In the genomic region with DNA sequence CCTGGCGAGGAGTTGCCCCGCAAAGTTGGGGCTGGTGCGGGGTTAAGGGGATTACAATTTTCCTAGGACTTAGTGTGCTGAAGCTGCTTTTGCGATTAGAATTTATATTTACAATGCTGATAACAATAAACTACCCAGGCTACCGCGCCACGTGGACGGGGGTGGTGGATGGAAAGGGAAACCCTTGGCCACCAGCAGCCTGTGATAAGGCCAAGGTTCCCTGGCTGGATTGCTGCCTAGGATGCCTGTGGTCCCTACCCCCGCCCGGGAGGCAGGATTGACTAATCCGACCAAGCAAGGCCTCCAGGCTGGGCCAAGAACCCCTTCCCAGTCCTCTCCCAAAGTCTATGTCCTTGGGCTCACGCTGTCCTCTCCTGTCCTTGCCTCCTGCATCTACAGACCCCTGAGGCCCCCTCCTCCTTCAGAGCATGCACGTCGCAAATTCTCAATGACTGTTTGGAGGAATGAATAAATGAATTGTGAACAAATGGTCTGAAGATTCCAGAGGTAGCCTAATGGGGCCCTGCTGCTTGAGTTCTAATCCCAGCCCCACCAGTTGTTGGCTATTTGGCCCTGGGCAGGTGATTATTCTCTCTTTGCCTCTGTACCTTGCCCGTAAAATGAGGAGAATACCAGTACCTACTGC, we compare ENCODE assay signal across 1 cellular context.
TF ChIP-seq lines count a peak whose summit lies in the region.

No MANE protein-coding gene starts in this region.

TF ChIP-seq in neural cell, 6 proteins besides CTCF, POLR2A, EP300 and RAD21 (continued from another document):
- TF ChIP-seq, protein P1, sequence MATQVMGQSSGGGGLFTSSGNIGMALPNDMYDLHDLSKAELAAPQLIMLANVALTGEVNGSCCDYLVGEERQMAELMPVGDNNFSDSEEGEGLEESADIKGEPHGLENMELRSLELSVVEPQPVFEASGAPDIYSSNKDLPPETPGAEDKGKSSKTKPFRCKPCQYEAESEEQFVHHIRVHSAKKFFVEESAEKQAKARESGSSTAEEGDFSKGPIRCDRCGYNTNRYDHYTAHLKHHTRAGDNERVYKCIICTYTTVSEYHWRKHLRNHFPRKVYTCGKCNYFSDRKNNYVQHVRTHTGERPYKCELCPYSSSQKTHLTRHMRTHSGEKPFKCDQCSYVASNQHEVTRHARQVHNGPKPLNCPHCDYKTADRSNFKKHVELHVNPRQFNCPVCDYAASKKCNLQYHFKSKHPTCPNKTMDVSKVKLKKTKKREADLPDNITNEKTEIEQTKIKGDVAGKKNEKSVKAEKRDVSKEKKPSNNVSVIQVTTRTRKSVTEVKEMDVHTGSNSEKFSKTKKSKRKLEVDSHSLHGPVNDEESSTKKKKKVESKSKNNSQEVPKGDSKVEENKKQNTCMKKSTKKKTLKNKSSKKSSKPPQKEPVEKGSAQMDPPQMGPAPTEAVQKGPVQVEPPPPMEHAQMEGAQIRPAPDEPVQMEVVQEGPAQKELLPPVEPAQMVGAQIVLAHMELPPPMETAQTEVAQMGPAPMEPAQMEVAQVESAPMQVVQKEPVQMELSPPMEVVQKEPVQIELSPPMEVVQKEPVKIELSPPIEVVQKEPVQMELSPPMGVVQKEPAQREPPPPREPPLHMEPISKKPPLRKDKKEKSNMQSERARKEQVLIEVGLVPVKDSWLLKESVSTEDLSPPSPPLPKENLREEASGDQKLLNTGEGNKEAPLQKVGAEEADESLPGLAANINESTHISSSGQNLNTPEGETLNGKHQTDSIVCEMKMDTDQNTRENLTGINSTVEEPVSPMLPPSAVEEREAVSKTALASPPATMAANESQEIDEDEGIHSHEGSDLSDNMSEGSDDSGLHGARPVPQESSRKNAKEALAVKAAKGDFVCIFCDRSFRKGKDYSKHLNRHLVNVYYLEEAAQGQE (IDR thresholded peaks at IDR 0.05; ENCODE audit: borderline replicate concordance) = no peak
- no peak for TF ChIP-seq EZH2 (IDR thresholded peaks at IDR 0.05; ENCODE audit: borderline replicate concordance, insufficient read depth, low read length, poor library complexity, severe bottlenecking)
